20 cellular contexts compared by ENCODE assay signal in the genomic region with DNA sequence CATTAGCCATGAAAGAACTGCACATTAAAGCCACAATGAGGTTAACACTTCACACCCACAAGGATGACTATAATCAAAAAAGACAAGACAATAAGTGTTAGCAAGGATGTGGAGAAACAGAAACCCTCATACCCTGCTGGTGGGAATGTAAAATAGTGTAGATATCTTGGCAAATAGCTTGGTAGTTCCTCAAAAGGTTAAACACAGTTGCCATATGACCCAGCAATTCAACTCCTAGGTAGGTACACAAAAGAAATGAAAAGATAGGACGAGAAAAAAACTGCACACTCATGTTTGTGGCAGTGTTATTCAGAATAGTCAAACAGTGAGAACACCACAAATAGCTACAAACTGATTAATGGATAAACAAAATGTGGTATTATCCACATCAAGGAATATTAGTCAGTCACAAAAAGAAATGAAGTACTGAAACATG.
DNase-seq lines count a peak whose midpoint lies in the region; ATAC-seq, FAIRE-seq and TF ChIP-seq lines count a peak whose summit lies in the region.
"Had no signal": no experiment of that assay in that cellular context is flagged by ENCODE, and none has a peak within 500 bp of the region (broad histone marks: within the 10 kb centered on the region; RNA-seq: fewer than 3 reads in every experiment).

No MANE protein-coding gene starts in this region.

- no peaks in the 10 kb centered on the region for H3K9me1 ChIP-seq in K562 (ENCODE audit: control insufficient read depth, insufficient read depth, low read length)

- in situ Hi-C loops in K562 (cut with MboI), result no loop called here

- no peak overlapping the region for H2AFZ ChIP-seq in K562 (ENCODE audit: low read depth, low read length)

- no peaks in the 10 kb centered on the region for H3K27me3 ChIP-seq in K562 (ENCODE audit: control insufficient read depth in 2 of 2, insufficient read depth in 2 of 2, low read length in 2 of 2)
- no peaks in the 10 kb centered on the region for H3K27me3 ChIP-seq in tibial nerve
- H3K27me3 ChIP-seq in BE2C, result no peaks in the 10 kb centered on the region
- H3K27me3 ChIP-seq: dorsolateral prefrontal cortex, heart right ventricle had no signal

- peak; percentile 78 for ATAC-seq in activated CD4-positive, alpha-beta T cell treated with anti-CD3 and anti-CD28 coated beads for 36 hours
- ATAC-seq in K562, result no peak
- ATAC-seq: esophagus mucosa, heart right ventricle had no signal

- H3K9me3 ChIP-seq in K562 (replicated peaks; ENCODE audit: control insufficient read depth, insufficient read depth, low read depth, low read length) (no peaks in the 10 kb centered on the region), tibial nerve (no peaks in the 10 kb centered on the region), BE2C (no peaks in the 10 kb centered on the region)
- H3K9me3 ChIP-seq: heart right ventricle had no signal

- H3K79me2 ChIP-seq in K562 (ENCODE audit: control insufficient read depth, insufficient read depth, low read length), result no peaks in the 10 kb centered on the region

- CTCF ChIA-PET in activated CD4-positive, alpha-beta T cell treated with anti-CD3 and anti-CD28 coated beads for 36 hours (lab: Charles Lee), result interaction anchor here (0.9 to 1.2 kb wide), 2 partner anchors 10 to 15 kb away, joined by 3 to 6 read pairs; no protein-coding TSS in a partner anchor
- CTCF ChIA-PET in K562 (lab: Yijun Ruan, JAX; ENCODE audit: low intra/inter-chr PET ratio), result no interaction called here

- WGBS in K562 (ENCODE audit: insufficient coverage, low coverage, missing lambda C conversion rate), result 0% methylated on average over 1 of the region's 1 CpG
- 66 to 74% methylated on average over 1 of the region's 1 CpG for WGBS in tibial nerve, 2 donors

- H3K36me3 ChIP-seq in K562 (ENCODE audit: control insufficient read depth, insufficient read depth, low read length), result peaks cover 75% of the 10 kb centered on the region
- peaks cover 0 to 93% (median 0%) of the 10 kb centered on the region in 3 donors for H3K36me3 ChIP-seq in tibial nerve
- H3K36me3 ChIP-seq in BE2C, result peaks cover 58% of the 10 kb centered on the region

- no peaks in the 10 kb centered on the region for H3K27me3 Mint-ChIP-seq in activated CD4-positive, alpha-beta T cell treated with anti-CD3 and anti-CD28 coated beads for 36 hours
- H3K27me3 Mint-ChIP-seq in neural crest cell (ENCODE audit: low read depth), result no peaks in the 10 kb centered on the region
- H3K27me3 Mint-ChIP-seq: activated naive CD4-positive, alpha-beta T cell treated with anti-CD3 and anti-CD28 coated beads, Interleukin-2, amount 50 U/mL, for 24 hours had no signal

- FAIRE-seq in K562 (lab: Jason Lieb, UNC), result peak; percentile 51
- FAIRE-seq: bronchial epithelial cell, keratinocyte had no signal

- H3K9ac ChIP-seq in K562 (ENCODE audit: insufficient read depth in 1 of 2, low read depth in 2 of 2, low read length in 2 of 2), result no peak overlapping the region

- H3K4me1 ChIP-seq in K562 (replicated peaks in 1 of 2; ENCODE audit: control insufficient read depth in 2 of 2, insufficient read depth in 2 of 2, low read length in 2 of 2) (peaks cover 0 to 3% of the 10 kb centered on the region in 2 experiments; a peak in 1 of 5 replicates), tibial nerve (no peaks in the 10 kb centered on the region), BE2C (no peaks in the 10 kb centered on the region)

- H4K20me1 ChIP-seq in K562 (replicated peaks; ENCODE audit: control insufficient read depth, insufficient read depth, low read length), result no peaks in the 10 kb centered on the region

- BruUV-seq in K562 (replicated peaks; lab: Mats Ljungman, UMichigan), result no TSS peak

- DNase-seq in activated CD4-positive, alpha-beta T cell treated with anti-CD3 and anti-CD28 coated beads for 36 hours, result no peak
- DNase-seq in activated CD4-positive, alpha-beta T cell treated with anti-CD3 and anti-CD28 coated beads, Interleukin-2, amount 50 U/mL, for 1 hour, result no peak
- DNase-seq in MV-4-11 (lab: John Stamatoyannopoulos, UW), result peak; percentile 13
- peak in 1 of 4 experiments; percentile 9 for DNase-seq in K562 (ENCODE audit: extremely low read depth in 1 of 4, low spot score in 3 of 4)
- no peak for DNase-seq in neural crest cell (ENCODE audit: low read depth, low spot score)
- DNase-seq in tibial nerve (ENCODE audit: low spot score in 2 of 2), result no peak
- no peak for DNase-seq in glomerular visceral epithelial cell (ENCODE audit: extremely low spot score)
- no peak for DNase-seq in BE2C
- DNase-seq: activated CD8-positive, alpha-beta memory T cell treated with anti-CD3 and anti-CD28 coated beads, Interleukin-2, amount 50 U/mL, for 48 hours; DMS53; dorsolateral prefrontal cortex; heart right ventricle; NCI-H1694 treated with DMSO at 0.1 percent for 48 hours; NCI-H345; retina; RPMI8226 had no signal

- H3K4me3 ChIP-seq in K562, result no peak overlapping the region
- H3K4me3 ChIP-seq in tibial nerve, result no peak overlapping the region
- H3K4me3 ChIP-seq in BE2C (ENCODE audit: low read depth, low read length), result no peak overlapping the region
- H3K4me3 ChIP-seq: dorsolateral prefrontal cortex, heart right ventricle had no signal

- H3K27ac ChIP-seq in K562 (ENCODE audit: extremely low read depth, low read depth, low read length) (peak overlapping the region; percentile 17; the same call in 1 of the 3 replicates), tibial nerve (no peak overlapping the region)
- H3K27ac ChIP-seq: dorsolateral prefrontal cortex, heart right ventricle had no signal

- TF ChIP-seq POLR2A in K562 (conservative IDR thresholded peaks at IDR 0.05) (no peak), tibial nerve (IDR thresholded peaks at IDR 0.05) (no peak)

- peaks cover 30% of the 10 kb centered on the region for H3K36me3 Mint-ChIP-seq in activated CD4-positive, alpha-beta T cell treated with anti-CD3 and anti-CD28 coated beads for 36 hours (ENCODE audit: low read depth)
- H3K36me3 Mint-ChIP-seq in neural crest cell (ENCODE audit: low read depth), result peaks cover 29% of the 10 kb centered on the region

- TF ChIP-seq EP300 in K562 (IDR thresholded peaks at IDR 0.05; ENCODE audit: low read length) (no peak), tibial nerve (IDR thresholded peaks at IDR 0.05) (no peak)

- H3K4me2 ChIP-seq in K562 (ENCODE audit: insufficient read depth, low read length), result no peak overlapping the region

- no peak overlapping the region for H3K27ac Mint-ChIP-seq in activated CD4-positive, alpha-beta T cell treated with anti-CD3 and anti-CD28 coated beads for 36 hours
- H3K27ac Mint-ChIP-seq in neural crest cell (ENCODE audit: unreplicated experiment), result no peak overlapping the region
- H3K27ac Mint-ChIP-seq: activated naive CD4-positive, alpha-beta T cell treated with anti-CD3 and anti-CD28 coated beads, Interleukin-2, amount 50 U/mL, for 24 hours had no signal

- 0 out of 6 replicates have a peak, but pooled peaks of 1 of the 3 experiments have one; percentile 14 for TF ChIP-seq CTCF in K562 (IDR thresholded peaks at IDR 0.05 in 2 of 3, conservative IDR thresholded peaks at IDR 0.05 in 1 of 3; ENCODE audit: insufficient read depth in 2 of 3, low read depth in 1 of 3, low read length in 3 of 3)
- TF ChIP-seq CTCF in neural crest cell (conservative IDR thresholded peaks at IDR 0.05), result peak; percentile 22
- no peak for TF ChIP-seq CTCF in tibial nerve (IDR thresholded peaks at IDR 0.05)
- TF ChIP-seq CTCF in BE2C (IDR thresholded peaks at IDR 0.05; ENCODE audit: low read depth, low read length), result no peak

- intact Hi-C loops in activated CD4-positive, alpha-beta T cell treated with anti-CD3 and anti-CD28 coated beads for 36 hours (cut with DNase I, micrococcal nuclease), result no loop called here
- intact Hi-C loops in K562 (cut with micrococcal nuclease), result no loop called here

- no peaks in the 10 kb centered on the region for H3K9me3 Mint-ChIP-seq in activated CD4-positive, alpha-beta T cell treated with anti-CD3 and anti-CD28 coated beads for 36 hours (ENCODE audit: low read depth)
- H3K9me3 Mint-ChIP-seq in neural crest cell, result peaks cover 3% of the 10 kb centered on the region
- H3K9me3 Mint-ChIP-seq: activated naive CD4-positive, alpha-beta T cell treated with anti-CD3 and anti-CD28 coated beads, Interleukin-2, amount 50 U/mL, for 24 hours had no signal

- peaks cover 11% of the 10 kb centered on the region for H3K4me1 Mint-ChIP-seq in activated CD4-positive, alpha-beta T cell treated with anti-CD3 and anti-CD28 coated beads for 36 hours
- peaks cover 5% of the 10 kb centered on the region for H3K4me1 Mint-ChIP-seq in neural crest cell

- no peak for TF ChIP-seq RAD21 in K562 (CRISPR knock-in tag; conservative IDR thresholded peaks at IDR 0.05 in 1 of 2, IDR thresholded peaks at IDR 0.05 in 1 of 2)

- POLR2A ChIA-PET in activated CD4-positive, alpha-beta T cell treated with anti-CD3 and anti-CD28 coated beads for 36 hours (lab: Charles Lee), result no interaction called here
- POLR2A ChIA-PET in K562 (lab: Yijun Ruan, JAX), result no interaction called here

- no peak overlapping the region for H3K4me3 Mint-ChIP-seq in activated CD4-positive, alpha-beta T cell treated with anti-CD3 and anti-CD28 coated beads for 36 hours
- no peak overlapping the region for H3K4me3 Mint-ChIP-seq in neural crest cell
- H3K4me3 Mint-ChIP-seq: activated naive CD4-positive, alpha-beta T cell treated with anti-CD3 and anti-CD28 coated beads, Interleukin-2, amount 50 U/mL, for 24 hours had no signal

TF ChIP-seq in K562, 482 proteins besides CTCF, POLR2A, EP300 and RAD21 (continues in another document):
- TF ChIP-seq SMAD2 (IDR thresholded peaks at IDR 0.05; ENCODE audit: low read depth, low read length), result no peak
- TF ChIP-seq, protein P1, sequence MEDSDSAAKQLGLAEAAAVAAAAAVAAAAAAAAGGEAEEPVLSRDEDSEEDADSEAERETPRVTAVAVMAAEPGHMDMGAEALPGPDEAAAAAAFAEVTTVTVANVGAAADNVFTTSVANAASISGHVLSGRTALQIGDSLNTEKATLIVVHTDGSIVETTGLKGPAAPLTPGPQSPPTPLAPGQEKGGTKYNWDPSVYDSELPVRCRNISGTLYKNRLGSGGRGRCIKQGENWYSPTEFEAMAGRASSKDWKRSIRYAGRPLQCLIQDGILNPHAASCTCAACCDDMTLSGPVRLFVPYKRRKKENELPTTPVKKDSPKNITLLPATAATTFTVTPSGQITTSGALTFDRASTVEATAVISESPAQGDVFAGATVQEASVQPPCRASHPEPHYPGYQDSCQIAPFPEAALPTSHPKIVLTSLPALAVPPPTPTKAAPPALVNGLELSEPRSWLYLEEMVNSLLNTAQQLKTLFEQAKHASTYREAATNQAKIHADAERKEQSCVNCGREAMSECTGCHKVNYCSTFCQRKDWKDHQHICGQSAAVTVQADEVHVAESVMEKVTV (CRISPR knock-in tag; IDR thresholded peaks at IDR 0.05), result no peak
- no peak for TF ChIP-seq ADNP (tag; IDR thresholded peaks at IDR 0.05)
- TF ChIP-seq ZBTB17 (CRISPR knock-in tag; IDR thresholded peaks at IDR 0.05), result no peak
